Comparison of ENCODE assay signal across 8 cellular contexts in genomic region chr2:96325038-96325883, GRCh38. TPM values are rescaled to one million over a fixed set of nuclear protein-coding genes. Genes with fewer than 3 reads are reported as not detected.
DNase-seq lines count a peak whose midpoint lies in the region; ATAC-seq and TF ChIP-seq lines count a peak whose summit lies in the region.

TSS of gene ITPRIPL1 (plus strand) at chr2:96325317. CDS start at chr2:96325840, 523 bp downstream.

- POLR2A ChIA-PET in MCF 10A (lab: Yijun Ruan, JAX): no interaction called here

- no peak within 1 kb of the TSS for H3K27ac Mint-ChIP-seq in MCF 10A (ENCODE audit: low read depth, unreplicated experiment)

- H3K4me3 ChIP-seq in breast epithelium (peak within 1 kb of the TSS; percentile 56 to 75 (median 64)), SU-DHL-6 (ENCODE audit: insufficient read depth, low read length, poor library complexity, severe bottlenecking) (peak within 1 kb of the TSS; percentile 94), choroid plexus epithelial cell (ENCODE audit: low read depth, low read length) (peak within 1 kb of the TSS; percentile 63), thoracic aorta (peak within 1 kb of the TSS; percentile 72)

- H3K9me3 ChIP-seq in breast epithelium (no peaks in the 10 kb centered on the region), SU-DHL-6 (ENCODE audit: insufficient read depth, low read length) (no peaks in the 10 kb centered on the region), thoracic aorta (no peaks in the 10 kb centered on the region)

- H3K4me3 Mint-ChIP-seq in MCF 10A (ENCODE audit: unreplicated experiment): no peak within 1 kb of the TSS

- ATAC-seq in thoracic aorta (ENCODE audit: insufficient number of reproducible peaks, low FRiP score, low read depth) (no peak), HG02763 (IDR thresholded peaks at IDR 0.05; ENCODE audit: unreplicated experiment) (no peak), HG02678 (IDR thresholded peaks at IDR 0.05; ENCODE audit: unreplicated experiment) (no peak)

- TF ChIP-seq CTCF in breast epithelium (IDR thresholded peaks at IDR 0.05) (no peak), MCF 10A (IDR thresholded peaks at IDR 0.05; ENCODE audit: unreplicated experiment) (no peak), SU-DHL-6 (IDR thresholded peaks at IDR 0.05; ENCODE audit: insufficient read depth, low read length, poor library complexity, severe bottlenecking) (no peak), choroid plexus epithelial cell (conservative IDR thresholded peaks at IDR 0.05; ENCODE audit: low read depth, low read length) (no peak), thoracic aorta (IDR thresholded peaks at IDR 0.05) (no peak)

- peak within 1 kb of the TSS; percentile 79 for H2AFZ ChIP-seq in SU-DHL-6 (ENCODE audit: low read depth, low read length, severe bottlenecking)

- H3K27me3 Mint-ChIP-seq in MCF 10A (ENCODE audit: insufficient read depth, unreplicated experiment): peaks cover 78% of the 10 kb centered on the region

- peaks cover 3 to 5% of the 10 kb centered on the region in 2 donors for H3K4me1 ChIP-seq in breast epithelium
- peaks cover 5 to 34% of the 10 kb centered on the region in 2 donors for H3K4me1 ChIP-seq in thoracic aorta (ENCODE audit: control insufficient read depth in 1 of 2, low read depth in 2 of 2)

- H3K4me2 ChIP-seq in SU-DHL-6 (ENCODE audit: low read depth, low read length, poor library complexity, severe bottlenecking): peak within 1 kb of the TSS; percentile 77

- no TSS peak for BruUV-seq in MCF 10A (replicated peaks; lab: Mats Ljungman, UMichigan)

- H3K27ac ChIP-seq in breast epithelium (peak within 1 kb of the TSS; percentile 71 to 85), SU-DHL-6 (ENCODE audit: low read depth, low read length) (peak within 1 kb of the TSS; percentile 69), thoracic aorta (no peak within 1 kb of the TSS)

- H3K9ac ChIP-seq in SU-DHL-6 (ENCODE audit: low read length): peak within 1 kb of the TSS; percentile 81

- H3F3A ChIP-seq in SU-DHL-6 (ENCODE audit: insufficient read depth): peaks cover 4% of the 10 kb centered on the region

- H3K36me3 ChIP-seq in breast epithelium: no peaks in the 10 kb centered on the region
- 0 out of 2 replicates have a peak, but pooled peaks cover 3% of the 10 kb centered on the region for H3K36me3 ChIP-seq in SU-DHL-6 (ENCODE audit: low read length)
- H3K36me3 ChIP-seq in thoracic aorta: no peaks in the 10 kb centered on the region

- TF ChIP-seq POLR2A in breast epithelium (IDR thresholded peaks at IDR 0.05): no peak

- DNase-seq in breast epithelium (ENCODE audit: low spot score in 2 of 2): no peak
- DNase-seq in MCF 10A (ENCODE audit: unreplicated experiment): no peak
- DNase-seq in choroid plexus epithelial cell (ENCODE audit: low read depth): no peak
- peak; percentile 90 for DNase-seq in mesenteric fat pad (ENCODE audit: low spot score)
- no peak for DNase-seq in thoracic aorta (ENCODE audit: low spot score)

- H3K79me2 ChIP-seq in SU-DHL-6 (ENCODE audit: insufficient read depth, low read length): peaks cover 58% of the 10 kb centered on the region

- H3K27me3 ChIP-seq in breast epithelium: no peaks in the 10 kb centered on the region
- no peaks in the 10 kb centered on the region for H3K27me3 ChIP-seq in SU-DHL-6 (ENCODE audit: low read length)
- H3K27me3 ChIP-seq in thoracic aorta (replicated peaks; ENCODE audit: insufficient read depth): no peaks in the 10 kb centered on the region

- CTCF ChIA-PET in MCF 10A (lab: Yijun Ruan, JAX): interaction anchor here (1.6 kb wide), 1 partner anchor 184 kb away, joined by 8 read pairs; no protein-coding TSS in a partner anchor

- H3K4me1 Mint-ChIP-seq in MCF 10A (ENCODE audit: insufficient read depth, unreplicated experiment): peaks cover 18% of the 10 kb centered on the region

- no peaks in the 10 kb centered on the region for H4K20me1 ChIP-seq in SU-DHL-6 (ENCODE audit: low read depth, low read length)

- intact Hi-C loops in breast epithelium (cut with DNase I; ENCODE audit: low total_unique reads) (loop anchor here (10.0 kb wide), 2 partner anchors 200 to 1170 kb away; partner anchors contain the start of gene ZNF514), MCF 10A (cut with micrococcal nuclease) (no loop called here)

- H3K36me3 Mint-ChIP-seq in MCF 10A (ENCODE audit: insufficient read depth, unreplicated experiment): no peaks in the 10 kb centered on the region

- H3K9me2 ChIP-seq in SU-DHL-6 (replicated peaks; ENCODE audit: insufficient read depth, low read length): no peaks in the 10 kb centered on the region

- no peaks in the 10 kb centered on the region for H3K9me3 Mint-ChIP-seq in MCF 10A (ENCODE audit: unreplicated experiment)

RNA-seq across cellular contexts. Expression of gene ITPRIPL1, which starts in this region (rescaled TPM):
- total RNA-seq in breast epithelium (10 to 100 TPM in 1 of 3 donors, 1 to 10 TPM in 1, under 1 TPM in 1; 0.64 to 11.1 (median 6.9) TPM), MCF 10A (2022) (not detected in 2 replicates), mesenteric fat pad (3.1 TPM), thoracic aorta (1 to 10 TPM in 1 of 2 donors, under 1 TPM in 1; 0.63 to 1.6 TPM)

Comparison
In these comparisons a context has a peak if more than half of its experiments do, and no peak if none do; other contexts are left out.
1. H3K27ac ChIP-seq: peak in breast epithelium (2 of 2) and SU-DHL-6 (single experiment); none in thoracic aorta (0 of 2).
2. Peak in every context shown above with its lines, with median percentiles within 50 percentile points of each other: H3K4me3 ChIP-seq.